ENCODE assay signal across 24 cellular contexts in the genomic region with DNA sequence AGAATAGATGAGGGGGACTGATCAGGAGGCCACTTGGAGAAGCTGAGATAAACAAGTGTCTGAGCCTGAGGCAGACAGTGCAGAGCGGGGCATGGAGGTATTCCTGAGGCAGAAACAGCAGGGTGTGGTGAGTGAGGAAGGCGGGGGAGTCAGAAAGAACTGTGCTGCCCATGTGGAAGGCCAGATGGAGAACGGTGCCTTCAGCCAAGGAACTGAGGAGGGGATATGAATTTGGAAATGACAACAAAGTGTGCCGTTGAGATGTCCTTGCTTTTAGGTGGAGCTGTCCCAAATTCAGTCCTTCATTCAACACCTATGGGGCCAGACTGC. TPM values are rescaled to one million over a fixed set of nuclear protein-coding genes. Genes with fewer than 3 reads are reported as not detected.
DNase-seq lines count a peak whose midpoint lies in the region; ATAC-seq and TF ChIP-seq lines count a peak whose summit lies in the region.
"Had no signal": no experiment of that assay in that cellular context is flagged by ENCODE, and none has a peak within 500 bp of the region (broad histone marks: within the 10 kb centered on the region; RNA-seq: fewer than 3 reads in every experiment).

No MANE protein-coding gene starts in this region.

- peaks cover 6% of the 10 kb centered on the region for H3K4me1 ChIP-seq in GM23338 (ENCODE audit: insufficient read depth)

- H3K27me3 ChIP-seq in GM23338 (ENCODE audit: insufficient read depth) = no peaks in the 10 kb centered on the region
- H3K27me3 ChIP-seq: BLaER1, body of pancreas, esophagus squamous epithelium had no signal

- no peaks in the 10 kb centered on the region for H3K9me3 Mint-ChIP-seq in GM23338
- no peaks in the 10 kb centered on the region for H3K9me3 Mint-ChIP-seq in activated T-helper 17 cell treated with anti-CD3 and anti-CD28 coated beads, Interleukin-2, amount 50 U/mL, for 72 hours
- no peaks in the 10 kb centered on the region for H3K9me3 Mint-ChIP-seq in endothelial cell (ENCODE audit: unreplicated experiment)
- H3K9me3 Mint-ChIP-seq in activated CD4-positive, alpha-beta memory T cell treated with anti-CD3 and anti-CD28 coated beads for 36 hours = no peaks in the 10 kb centered on the region
- H3K9me3 Mint-ChIP-seq: type B pancreatic cell had no signal

- H3K27ac Mint-ChIP-seq in GM23338 (peak overlapping the region; percentile 44), endothelial cell (ENCODE audit: unreplicated experiment) (no peak overlapping the region)
- peak overlapping the region; percentile 14 for H3K27ac Mint-ChIP-seq in activated T-helper 17 cell treated with anti-CD3 and anti-CD28 coated beads, Interleukin-2, amount 50 U/mL, for 72 hours
- H3K27ac Mint-ChIP-seq in activated CD4-positive, alpha-beta memory T cell treated with anti-CD3 and anti-CD28 coated beads for 36 hours = no peak overlapping the region
- H3K27ac Mint-ChIP-seq: activated CD8-positive, alpha-beta T cell treated with anti-CD3 and anti-CD28 coated beads, Interleukin-2, amount 10 ng/mL, durations not matched to agents 7 days and 5 days had no signal

- H3F3A ChIP-seq in GM23338 (replicated peaks; ENCODE audit: low read depth) = no peaks in the 10 kb centered on the region

- no peaks in the 10 kb centered on the region for H3K27me3 Mint-ChIP-seq in GM23338 (ENCODE audit: insufficient read depth, low read depth, poor library complexity)
- no peaks in the 10 kb centered on the region for H3K27me3 Mint-ChIP-seq in activated T-helper 17 cell treated with anti-CD3 and anti-CD28 coated beads, Interleukin-2, amount 50 U/mL, for 72 hours
- H3K27me3 Mint-ChIP-seq in endothelial cell (ENCODE audit: unreplicated experiment) = peaks cover 9% of the 10 kb centered on the region
- H3K27me3 Mint-ChIP-seq in activated CD4-positive, alpha-beta memory T cell treated with anti-CD3 and anti-CD28 coated beads for 36 hours = no peaks in the 10 kb centered on the region
- H3K27me3 Mint-ChIP-seq: type B pancreatic cell had no signal

- no peaks in the 10 kb centered on the region for H3K79me2 ChIP-seq in GM23338 (replicated peaks; ENCODE audit: insufficient read depth)

- no peak overlapping the region for H3K4me2 ChIP-seq in GM23338
- H3K4me2 ChIP-seq: BLaER1 had no signal

- no peak for TF ChIP-seq CTCF in GM23338 (conservative IDR thresholded peaks at IDR 0.05; ENCODE audit: low read depth in 2 of 2)
- TF ChIP-seq CTCF in endothelial cell (IDR thresholded peaks at IDR 0.05; ENCODE audit: unreplicated experiment) = no peak

- H2AFZ ChIP-seq in GM23338 = no peak overlapping the region

- H3K4me3 Mint-ChIP-seq in GM23338 = no peak overlapping the region
- H3K4me3 Mint-ChIP-seq in activated T-helper 17 cell treated with anti-CD3 and anti-CD28 coated beads, Interleukin-2, amount 50 U/mL, for 72 hours = no peak overlapping the region
- peak overlapping the region; percentile 45 for H3K4me3 Mint-ChIP-seq in endothelial cell (ENCODE audit: unreplicated experiment)
- no peak overlapping the region for H3K4me3 Mint-ChIP-seq in activated CD4-positive, alpha-beta memory T cell treated with anti-CD3 and anti-CD28 coated beads for 36 hours
- H3K4me3 Mint-ChIP-seq: activated CD8-positive, alpha-beta T cell treated with anti-CD3 and anti-CD28 coated beads, Interleukin-2, amount 10 ng/mL, durations not matched to agents 7 days and 5 days had no signal

- no peaks in the 10 kb centered on the region for H3K9me2 ChIP-seq in GM23338 (ENCODE audit: insufficient read depth)

- H3K27ac ChIP-seq in GM23338 (ENCODE audit: low read depth) = no peak overlapping the region
- peak overlapping the region in 11 of 21 experiments; percentile 0 to 68 (median 40) for H3K27ac ChIP-seq in skin epidermis
- H3K27ac ChIP-seq: BLaER1, body of pancreas, SK-N-MC had no signal

- H3K36me3 ChIP-seq in GM23338 (ENCODE audit: insufficient read depth) = no peaks in the 10 kb centered on the region; the same call in 1 of the 2 replicates

- ATAC-seq in GM23338 (no peak; the same call in 2 of the 3 replicates), GM18909 (IDR thresholded peaks at IDR 0.05; ENCODE audit: poor library complexity, unreplicated experiment) (no peak), HG03045 (IDR thresholded peaks at IDR 0.05; ENCODE audit: unreplicated experiment) (no peak)
- ATAC-seq in activated T-helper 17 cell treated with anti-CD3 and anti-CD28 coated beads, Interleukin-2, amount 50 U/mL, for 72 hours (replicated peaks) = no peak
- ATAC-seq: activated CD8-positive, alpha-beta T cell treated with anti-CD3 and anti-CD28 coated beads, Interleukin-2, amount 10 ng/mL, durations not matched to agents 7 days and 5 days; body of pancreas; left lobe of liver had no signal

- CTCF ChIA-PET in activated CD4-positive, alpha-beta memory T cell treated with anti-CD3 and anti-CD28 coated beads for 36 hours (lab: Charles Lee) = no interaction called here

- H4K20me1 ChIP-seq in GM23338 (replicated peaks; ENCODE audit: insufficient read depth) = no peaks in the 10 kb centered on the region; the same call in 1 of the 2 replicates

- H3K36me3 Mint-ChIP-seq in GM23338 (ENCODE audit: low read depth) (peaks cover 3% of the 10 kb centered on the region), endothelial cell (ENCODE audit: low read depth, unreplicated experiment) (peaks cover 33% of the 10 kb centered on the region)
- H3K36me3 Mint-ChIP-seq in activated T-helper 17 cell treated with anti-CD3 and anti-CD28 coated beads, Interleukin-2, amount 50 U/mL, for 72 hours (ENCODE audit: low read depth) = peaks cover 80% of the 10 kb centered on the region
- peaks cover 33% of the 10 kb centered on the region for H3K36me3 Mint-ChIP-seq in activated CD4-positive, alpha-beta memory T cell treated with anti-CD3 and anti-CD28 coated beads for 36 hours

- no peak overlapping the region for H3K4me3 ChIP-seq in GM23338
- H3K4me3 ChIP-seq in skin epidermis = no peak overlapping the region
- H3K4me3 ChIP-seq: BLaER1, body of pancreas, coronary artery, esophagus squamous epithelium, SK-N-MC had no signal

- DNase-seq in GM23338 (ENCODE audit: low spot score) = no peak
- no peak for DNase-seq in endothelial cell (ENCODE audit: low spot score)
- no peak for DNase-seq in activated CD4-positive, alpha-beta memory T cell treated with anti-CD3 and anti-CD28 coated beads for 36 hours
- DNase-seq in stimulated activated CD4-positive, alpha-beta T cell treated with anti-CD3 and anti-CD28 coated beads, Interleukin-1b, Interleukin-23, amount 100 ng/mL, for 48 hours = no peak
- DNase-seq: activated CD8-positive, alpha-beta T cell treated with anti-CD3 and anti-CD28 coated beads, Interleukin-2, amount 10 ng/mL, durations not matched to agents 7 days and 5 days; activated effector memory CD4-positive, alpha-beta T cell treated with anti-CD3 and anti-CD28 coated beads, Interleukin-2, amount 50 U/mL, for 16 hours; esophagus squamous epithelium; HCEC 1CT; KG1; mesendoderm; MM.1S; NCI-H446 treated with DMSO at 0.1 percent for 48 hours; NCI-H82; occipital lobe had no signal

- H3K4me1 Mint-ChIP-seq in GM23338 = peaks cover 11% of the 10 kb centered on the region
- peaks cover 2% of the 10 kb centered on the region for H3K4me1 Mint-ChIP-seq in activated T-helper 17 cell treated with anti-CD3 and anti-CD28 coated beads, Interleukin-2, amount 50 U/mL, for 72 hours
- H3K4me1 Mint-ChIP-seq in endothelial cell (ENCODE audit: unreplicated experiment) = peaks cover 61% of the 10 kb centered on the region
- peaks cover 21% of the 10 kb centered on the region for H3K4me1 Mint-ChIP-seq in activated CD4-positive, alpha-beta memory T cell treated with anti-CD3 and anti-CD28 coated beads for 36 hours (ENCODE audit: low read depth)

- intact Hi-C loops in activated CD4-positive, alpha-beta memory T cell treated with anti-CD3 and anti-CD28 coated beads for 36 hours (cut with micrococcal nuclease) = no loop called here

- POLR2A ChIA-PET in activated CD4-positive, alpha-beta memory T cell treated with anti-CD3 and anti-CD28 coated beads for 36 hours (lab: Charles Lee) = no interaction called here

TF ChIP-seq in GM23338, 12 proteins besides CTCF, POLR2A, EP300 and RAD21 (continues in another document):
- TF ChIP-seq NANOG (IDR thresholded peaks at IDR 0.05; ENCODE audit: borderline replicate concordance) (no peak), EZH2 (IDR thresholded peaks at IDR 0.05; ENCODE audit: low read depth, unreplicated experiment) (no peak), POLR2AphosphoS5 (IDR thresholded peaks at IDR 0.05; ENCODE audit: low read depth) (no peak), JUNB (IDR thresholded peaks at IDR 0.05; ENCODE audit: unreplicated experiment) (no peak)
- TF ChIP-seq, protein P1, sequence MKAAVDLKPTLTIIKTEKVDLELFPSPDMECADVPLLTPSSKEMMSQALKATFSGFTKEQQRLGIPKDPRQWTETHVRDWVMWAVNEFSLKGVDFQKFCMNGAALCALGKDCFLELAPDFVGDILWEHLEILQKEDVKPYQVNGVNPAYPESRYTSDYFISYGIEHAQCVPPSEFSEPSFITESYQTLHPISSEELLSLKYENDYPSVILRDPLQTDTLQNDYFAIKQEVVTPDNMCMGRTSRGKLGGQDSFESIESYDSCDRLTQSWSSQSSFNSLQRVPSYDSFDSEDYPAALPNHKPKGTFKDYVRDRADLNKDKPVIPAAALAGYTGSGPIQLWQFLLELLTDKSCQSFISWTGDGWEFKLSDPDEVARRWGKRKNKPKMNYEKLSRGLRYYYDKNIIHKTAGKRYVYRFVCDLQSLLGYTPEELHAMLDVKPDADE (IDR thresholded peaks at IDR 0.05) = no peak

RNA-seq across cellular contexts. Expression of a gene that starts 13.7 kb away (rescaled TPM):
- 15.1 and 17.4 TPM in 2 replicates for total RNA-seq in GM23338 (2014; rRNA removed; shearing (Covaris generic))
- 6.2 and 9.3 TPM in 2 replicates for polyA plus RNA-seq in GM23338 (2016; fragmentation: Nextera tagmentation; extraction: Ambion mirVana)
- total RNA-seq in activated T-helper 17 cell treated with anti-CD3 and anti-CD28 coated beads, Interleukin-2, amount 50 U/mL, for 72 hours = 10 to 100 TPM; 16.7 to 23.5 TPM
- 44.7 TPM for total RNA-seq in endothelial cell (ENCODE audit: unreplicated experiment)
- 10 to 100 TPM; 21.4 to 21.5 TPM for total RNA-seq in activated CD4-positive, alpha-beta memory T cell treated with anti-CD3 and anti-CD28 coated beads for 36 hours

Comparison
In these comparisons a context has a peak if more than half of its experiments do, and no peak if none do; other contexts are left out.
1. H3K27ac Mint-ChIP-seq: peak in GM23338 (single experiment) and activated T-helper 17 cell treated with anti-CD3 and anti-CD28 coated beads, Interleukin-2, amount 50 U/mL, for 72 hours (single experiment); none in endothelial cell (single experiment) and activated CD4-positive, alpha-beta memory T cell treated with anti-CD3 and anti-CD28 coated beads for 36 hours (single experiment).